Comparison of ENCODE assay signal across 1 cellular context in genomic region chr5:7540806-7541205, GRCh38.
TF ChIP-seq lines count a peak whose summit lies in the region.

No MANE protein-coding gene starts in this region.

TF ChIP-seq in GM23338, 12 proteins besides CTCF, POLR2A, EP300 and RAD21 (continued from another document):
- TF ChIP-seq ZNF462 (CRISPR knock-in tag; IDR thresholded peaks at IDR 0.05): no peak
- no peak for TF ChIP-seq POLR2AphosphoS5 (IDR thresholded peaks at IDR 0.05; ENCODE audit: low read depth)
- no peak for TF ChIP-seq JUNB (IDR thresholded peaks at IDR 0.05; ENCODE audit: unreplicated experiment)
- TF ChIP-seq EZH2 (IDR thresholded peaks at IDR 0.05; ENCODE audit: low read depth, unreplicated experiment): no peak
- TF ChIP-seq NANOG (IDR thresholded peaks at IDR 0.05; ENCODE audit: borderline replicate concordance): no peak
- no peak for TF ChIP-seq CREB1 (CRISPR knock-in tag; IDR thresholded peaks at IDR 0.05; ENCODE audit: low read depth)
